ENCODE assay signal across 2 cellular contexts in the genomic region with DNA sequence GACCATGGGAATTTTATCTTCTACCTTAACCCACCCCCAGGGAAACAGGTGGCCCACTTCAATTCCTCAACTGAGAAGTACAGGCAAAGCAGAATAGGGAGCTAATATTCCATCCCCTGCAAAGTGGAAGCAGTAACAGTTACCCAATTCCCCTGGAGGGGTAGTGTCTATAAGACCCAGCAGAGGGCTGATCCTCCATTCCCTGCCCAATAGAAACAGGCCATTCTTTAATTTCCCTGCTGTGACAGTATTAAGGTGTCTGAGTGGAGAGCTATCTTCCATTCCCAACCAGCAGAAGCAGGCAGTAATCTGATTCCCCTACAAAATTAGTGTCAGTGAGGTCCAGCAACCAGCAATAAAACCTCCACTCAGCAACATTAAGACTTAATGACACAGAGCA.
TF ChIP-seq lines count a peak whose summit lies in the region.

No MANE protein-coding gene starts in this region.

TF ChIP-seq in GM23338, 12 proteins besides CTCF, POLR2A, EP300 and RAD21 (continued from another document):
- TF ChIP-seq, protein P1, sequence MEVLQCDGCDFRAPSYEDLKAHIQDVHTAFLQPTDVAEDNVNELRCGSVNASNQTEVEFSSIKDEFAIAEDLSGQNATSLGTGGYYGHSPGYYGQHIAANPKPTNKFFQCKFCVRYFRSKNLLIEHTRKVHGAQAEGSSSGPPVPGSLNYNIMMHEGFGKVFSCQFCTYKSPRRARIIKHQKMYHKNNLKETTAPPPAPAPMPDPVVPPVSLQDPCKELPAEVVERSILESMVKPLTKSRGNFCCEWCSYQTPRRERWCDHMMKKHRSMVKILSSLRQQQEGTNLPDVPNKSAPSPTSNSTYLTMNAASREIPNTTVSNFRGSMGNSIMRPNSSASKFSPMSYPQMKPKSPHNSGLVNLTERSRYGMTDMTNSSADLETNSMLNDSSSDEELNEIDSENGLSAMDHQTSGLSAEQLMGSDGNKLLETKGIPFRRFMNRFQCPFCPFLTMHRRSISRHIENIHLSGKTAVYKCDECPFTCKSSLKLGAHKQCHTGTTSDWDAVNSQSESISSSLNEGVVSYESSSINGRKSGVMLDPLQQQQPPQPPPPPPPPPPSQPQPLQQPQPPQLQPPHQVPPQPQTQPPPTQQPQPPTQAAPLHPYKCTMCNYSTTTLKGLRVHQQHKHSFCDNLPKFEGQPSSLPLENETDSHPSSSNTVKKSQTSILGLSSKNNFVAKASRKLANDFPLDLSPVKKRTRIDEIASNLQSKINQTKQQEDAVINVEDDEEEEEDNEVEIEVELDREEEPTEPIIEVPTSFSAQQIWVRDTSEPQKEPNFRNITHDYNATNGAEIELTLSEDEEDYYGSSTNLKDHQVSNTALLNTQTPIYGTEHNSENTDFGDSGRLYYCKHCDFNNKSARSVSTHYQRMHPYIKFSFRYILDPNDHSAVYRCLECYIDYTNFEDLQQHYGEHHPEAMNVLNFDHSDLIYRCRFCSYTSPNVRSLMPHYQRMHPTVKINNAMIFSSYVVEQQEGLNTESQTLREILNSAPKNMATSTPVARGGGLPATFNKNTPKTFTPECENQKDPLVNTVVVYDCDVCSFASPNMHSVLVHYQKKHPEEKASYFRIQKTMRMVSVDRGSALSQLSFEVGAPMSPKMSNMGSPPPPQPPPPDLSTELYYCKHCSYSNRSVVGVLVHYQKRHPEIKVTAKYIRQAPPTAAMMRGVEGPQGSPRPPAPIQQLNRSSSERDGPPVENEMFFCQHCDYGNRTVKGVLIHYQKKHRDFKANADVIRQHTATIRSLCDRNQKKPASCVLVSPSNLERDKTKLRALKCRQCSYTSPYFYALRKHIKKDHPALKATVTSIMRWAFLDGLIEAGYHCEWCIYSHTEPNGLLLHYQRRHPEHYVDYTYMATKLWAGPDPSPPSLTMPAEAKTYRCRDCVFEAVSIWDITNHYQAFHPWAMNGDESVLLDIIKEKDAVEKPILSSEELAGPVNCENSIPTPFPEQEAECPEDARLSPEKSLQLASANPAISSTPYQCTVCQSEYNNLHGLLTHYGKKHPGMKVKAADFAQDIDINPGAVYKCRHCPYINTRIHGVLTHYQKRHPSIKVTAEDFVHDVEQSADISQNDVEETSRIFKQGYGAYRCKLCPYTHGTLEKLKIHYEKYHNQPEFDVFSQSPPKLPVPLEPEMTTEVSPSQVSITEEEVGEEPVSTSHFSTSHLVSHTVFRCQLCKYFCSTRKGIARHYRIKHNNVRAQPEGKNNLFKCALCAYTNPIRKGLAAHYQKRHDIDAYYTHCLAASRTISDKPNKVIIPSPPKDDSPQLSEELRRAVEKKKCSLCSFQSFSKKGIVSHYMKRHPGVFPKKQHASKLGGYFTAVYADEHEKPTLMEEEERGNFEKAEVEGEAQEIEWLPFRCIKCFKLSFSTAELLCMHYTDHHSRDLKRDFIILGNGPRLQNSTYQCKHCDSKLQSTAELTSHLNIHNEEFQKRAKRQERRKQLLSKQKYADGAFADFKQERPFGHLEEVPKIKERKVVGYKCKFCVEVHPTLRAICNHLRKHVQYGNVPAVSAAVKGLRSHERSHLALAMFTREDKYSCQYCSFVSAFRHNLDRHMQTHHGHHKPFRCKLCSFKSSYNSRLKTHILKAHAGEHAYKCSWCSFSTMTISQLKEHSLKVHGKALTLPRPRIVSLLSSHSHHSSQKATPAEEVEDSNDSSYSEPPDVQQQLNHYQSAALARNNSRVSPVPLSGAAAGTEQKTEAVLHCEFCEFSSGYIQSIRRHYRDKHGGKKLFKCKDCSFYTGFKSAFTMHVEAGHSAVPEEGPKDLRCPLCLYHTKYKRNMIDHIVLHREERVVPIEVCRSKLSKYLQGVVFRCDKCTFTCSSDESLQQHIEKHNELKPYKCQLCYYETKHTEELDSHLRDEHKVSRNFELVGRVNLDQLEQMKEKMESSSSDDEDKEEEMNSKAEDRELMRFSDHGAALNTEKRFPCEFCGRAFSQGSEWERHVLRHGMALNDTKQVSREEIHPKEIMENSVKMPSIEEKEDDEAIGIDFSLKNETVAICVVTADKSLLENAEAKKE (CRISPR knock-in tag; IDR thresholded peaks at IDR 0.05), result no peak
- TF ChIP-seq POLR2AphosphoS5 (IDR thresholded peaks at IDR 0.05; ENCODE audit: low read depth), result no peak
- TF ChIP-seq NANOG (IDR thresholded peaks at IDR 0.05; ENCODE audit: borderline replicate concordance), result no peak
- no peak for TF ChIP-seq ZNF114 (CRISPR knock-in tag; IDR thresholded peaks at IDR 0.05)
- TF ChIP-seq JUNB (IDR thresholded peaks at IDR 0.05; ENCODE audit: unreplicated experiment), result no peak

TF ChIP-seq in H1, 55 proteins besides CTCF, POLR2A, EP300 and RAD21 (continued from another document):
- no peak for TF ChIP-seq CTBP2 (IDR thresholded peaks at IDR 0.05; ENCODE audit: borderline replicate concordance, insufficient read depth, insufficient read length, low read length)
